Comparison of ENCODE assay signal across 1 cellular context in genomic region chr2:74862268-74862964, GRCh38.
A peak's percentile ranks its signal among the peaks of the same experiment; 100 is the strongest.
TF ChIP-seq lines count a peak whose summit lies in the region.

No MANE protein-coding gene starts in this region.

TF ChIP-seq in HepG2, 621 proteins besides CTCF, POLR2A, EP300 and RAD21:
- TF ChIP-seq, protein P1, sequence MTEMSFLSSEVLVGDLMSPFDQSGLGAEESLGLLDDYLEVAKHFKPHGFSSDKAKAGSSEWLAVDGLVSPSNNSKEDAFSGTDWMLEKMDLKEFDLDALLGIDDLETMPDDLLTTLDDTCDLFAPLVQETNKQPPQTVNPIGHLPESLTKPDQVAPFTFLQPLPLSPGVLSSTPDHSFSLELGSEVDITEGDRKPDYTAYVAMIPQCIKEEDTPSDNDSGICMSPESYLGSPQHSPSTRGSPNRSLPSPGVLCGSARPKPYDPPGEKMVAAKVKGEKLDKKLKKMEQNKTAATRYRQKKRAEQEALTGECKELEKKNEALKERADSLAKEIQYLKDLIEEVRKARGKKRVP (CRISPR knock-in tag; IDR thresholded peaks at IDR 0.05) = 0 out of 4 replicates have a peak, but pooled peaks of 1 of the 2 experiments have one; percentile 47
- TF ChIP-seq TRIM24 (CRISPR knock-in tag; IDR thresholded peaks at IDR 0.05) (no peak), ZHX1 (CRISPR knock-in tag; IDR thresholded peaks at IDR 0.05; ENCODE audit: low read depth) (no peak), ZFX (CRISPR knock-in tag; IDR thresholded peaks at IDR 0.05; ENCODE audit: low read depth) (0 out of 2 replicates have a peak, but pooled peaks have one; percentile 19), CEBPB (IDR thresholded peaks at IDR 0.05; ENCODE audit: borderline replicate concordance, low read depth, low read length) (no peak), SP2 (CRISPR knock-in tag; IDR thresholded peaks at IDR 0.05) (no peak), ZNF12 (CRISPR knock-in tag; IDR thresholded peaks at IDR 0.05) (peak; percentile 51; the same call in 1 of the 2 replicates), U2AF1 (optimal IDR thresholded peaks at IDR 0.05; ENCODE audit: low read depth, low read length) (no peak), CBFB (CRISPR knock-in tag; IDR thresholded peaks at IDR 0.05) (no peak), NCOA5 (CRISPR knock-in tag; IDR thresholded peaks at IDR 0.05) (no peak), SSRP1 (CRISPR knock-in tag; IDR thresholded peaks at IDR 0.05) (0 out of 2 replicates have a peak, but pooled peaks have one; percentile 7), RELA (CRISPR knock-in tag; IDR thresholded peaks at IDR 0.05) (no peak), MXI1 (IDR thresholded peaks at IDR 0.05; ENCODE audit: borderline replicate concordance, low read depth, low read length) (no peak), HIC2 (CRISPR knock-in tag; IDR thresholded peaks at IDR 0.05; ENCODE audit: low read depth) (no peak), ZFYVE20 (CRISPR knock-in tag; IDR thresholded peaks at IDR 0.05; ENCODE audit: borderline replicate concordance, low read depth) (no peak), KLF13 (CRISPR knock-in tag; IDR thresholded peaks at IDR 0.05) (no peak), FOXA1 (IDR thresholded peaks at IDR 0.05) (no peak), FOXA1 (CRISPR knock-in tag; IDR thresholded peaks at IDR 0.05) (no peak), ZFP82 (CRISPR knock-in tag; IDR thresholded peaks at IDR 0.05; ENCODE audit: borderline replicate concordance) (no peak), ZNF567 (CRISPR knock-in tag; IDR thresholded peaks at IDR 0.05; ENCODE audit: borderline replicate concordance) (no peak), ZBED4 (CRISPR knock-in tag; IDR thresholded peaks at IDR 0.05; ENCODE audit: borderline replicate concordance) (no peak), ZNF383 (CRISPR knock-in tag; IDR thresholded peaks at IDR 0.05; ENCODE audit: borderline replicate concordance) (no peak), SKIL (CRISPR knock-in tag; IDR thresholded peaks at IDR 0.05; ENCODE audit: borderline replicate concordance) (no peak), ZNF746 (CRISPR knock-in tag; IDR thresholded peaks at IDR 0.05) (no peak), ZBTB3 (CRISPR knock-in tag; IDR thresholded peaks at IDR 0.05; ENCODE audit: borderline replicate concordance, low read depth) (no peak), SMARCE1 (IDR thresholded peaks at IDR 0.05; ENCODE audit: borderline replicate concordance) (no peak), ZNF7 (CRISPR knock-in tag; IDR thresholded peaks at IDR 0.05) (no peak), ZEB1 (IDR thresholded peaks at IDR 0.05; ENCODE audit: insufficient replicate concordance, low read depth) (no peak), ZBTB14 (CRISPR knock-in tag; IDR thresholded peaks at IDR 0.05) (no peak), RBM22 (optimal IDR thresholded peaks at IDR 0.05; ENCODE audit: low read length) (peak; percentile 64)
- TF ChIP-seq, protein P2, sequence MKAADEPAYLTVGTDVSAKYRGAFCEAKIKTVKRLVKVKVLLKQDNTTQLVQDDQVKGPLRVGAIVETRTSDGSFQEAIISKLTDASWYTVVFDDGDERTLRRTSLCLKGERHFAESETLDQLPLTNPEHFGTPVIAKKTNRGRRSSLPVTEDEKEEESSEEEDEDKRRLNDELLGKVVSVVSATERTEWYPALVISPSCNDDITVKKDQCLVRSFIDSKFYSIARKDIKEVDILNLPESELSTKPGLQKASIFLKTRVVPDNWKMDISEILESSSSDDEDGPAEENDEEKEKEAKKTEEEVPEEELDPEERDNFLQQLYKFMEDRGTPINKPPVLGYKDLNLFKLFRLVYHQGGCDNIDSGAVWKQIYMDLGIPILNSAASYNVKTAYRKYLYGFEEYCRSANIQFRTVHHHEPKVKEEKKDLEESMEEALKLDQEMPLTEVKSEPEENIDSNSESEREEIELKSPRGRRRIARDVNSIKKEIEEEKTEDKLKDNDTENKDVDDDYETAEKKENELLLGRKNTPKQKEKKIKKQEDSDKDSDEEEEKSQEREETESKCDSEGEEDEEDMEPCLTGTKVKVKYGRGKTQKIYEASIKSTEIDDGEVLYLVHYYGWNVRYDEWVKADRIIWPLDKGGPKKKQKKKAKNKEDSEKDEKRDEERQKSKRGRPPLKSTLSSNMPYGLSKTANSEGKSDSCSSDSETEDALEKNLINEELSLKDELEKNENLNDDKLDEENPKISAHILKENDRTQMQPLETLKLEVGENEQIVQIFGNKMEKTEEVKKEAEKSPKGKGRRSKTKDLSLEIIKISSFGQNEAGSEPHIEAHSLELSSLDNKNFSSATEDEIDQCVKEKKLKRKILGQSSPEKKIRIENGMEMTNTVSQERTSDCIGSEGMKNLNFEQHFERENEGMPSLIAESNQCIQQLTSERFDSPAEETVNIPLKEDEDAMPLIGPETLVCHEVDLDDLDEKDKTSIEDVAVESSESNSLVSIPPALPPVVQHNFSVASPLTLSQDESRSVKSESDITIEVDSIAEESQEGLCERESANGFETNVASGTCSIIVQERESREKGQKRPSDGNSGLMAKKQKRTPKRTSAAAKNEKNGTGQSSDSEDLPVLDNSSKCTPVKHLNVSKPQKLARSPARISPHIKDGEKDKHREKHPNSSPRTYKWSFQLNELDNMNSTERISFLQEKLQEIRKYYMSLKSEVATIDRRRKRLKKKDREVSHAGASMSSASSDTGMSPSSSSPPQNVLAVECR (CRISPR knock-in tag; IDR thresholded peaks at IDR 0.05; ENCODE audit: borderline replicate concordance) = 0 out of 2 replicates have a peak, but pooled peaks have one; percentile 11
